25 cellular contexts compared by ENCODE assay signal in the genomic region with DNA sequence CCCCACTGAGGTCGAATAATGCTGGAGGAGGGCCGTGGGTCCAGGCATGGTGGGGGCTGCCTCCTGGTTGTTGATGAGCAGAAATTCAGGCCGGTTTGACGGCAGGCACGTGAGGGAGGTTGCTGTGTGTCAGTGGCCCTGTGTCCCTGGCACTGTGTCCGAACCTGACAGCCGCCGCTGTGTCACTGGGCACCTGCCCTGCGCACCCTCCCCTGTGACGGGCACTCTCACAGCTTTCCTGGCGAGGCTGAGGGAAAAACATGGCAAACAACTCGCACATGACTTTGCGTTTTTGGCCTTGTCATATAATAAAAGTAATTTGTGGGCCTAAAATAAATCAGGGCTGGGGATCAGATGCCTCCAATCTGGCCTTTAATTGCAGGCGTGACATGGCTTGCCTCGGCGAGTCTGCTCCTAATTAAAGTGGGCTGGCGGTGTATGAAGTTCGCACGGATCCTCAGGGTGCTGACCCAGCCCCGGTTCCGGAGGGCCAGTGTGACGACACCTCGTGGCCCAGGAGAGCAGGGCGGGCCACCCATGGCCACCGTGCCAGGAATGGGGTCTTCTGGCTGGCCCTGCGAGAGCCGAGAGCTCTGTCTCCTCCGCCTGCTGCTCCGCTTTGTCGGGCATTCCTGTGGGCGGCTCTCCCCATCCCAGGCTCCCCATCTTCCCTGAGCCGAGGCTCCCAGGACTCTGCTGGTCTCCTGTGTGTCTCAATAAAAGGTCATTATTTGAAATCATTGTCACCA.
DNase-seq lines count a peak whose midpoint lies in the region; ATAC-seq and TF ChIP-seq lines count a peak whose summit lies in the region.
"Had no signal": no experiment of that assay in that cellular context is flagged by ENCODE, and none has a peak within 500 bp of the region (broad histone marks: within the 10 kb centered on the region; RNA-seq: fewer than 3 reads in every experiment).

No MANE protein-coding gene starts in this region.

- H3K4me1 ChIP-seq in left ventricle myocardium inferior (peaks cover 12% of the 10 kb centered on the region), endodermal cell (ENCODE audit: control insufficient read depth, insufficient read depth, low read length) (no peaks in the 10 kb centered on the region), tibial nerve (peaks cover 0 to 21% (median 5%) of the 10 kb centered on the region in 4 donors)
- H3K4me1 ChIP-seq: body of pancreas, HAP-1 had no signal

- H3K27ac ChIP-seq in left ventricle myocardium inferior (replicated peaks), result no peak overlapping the region
- peak overlapping the region; percentile 26 for H3K27ac ChIP-seq in endodermal cell (ENCODE audit: low read depth, low read length)
- H3K27ac ChIP-seq in tibial nerve, result no peak overlapping the region
- H3K27ac ChIP-seq: body of pancreas, KMS-11, neutrophil, thoracic aorta had no signal

- H3K36me3 ChIP-seq in left ventricle myocardium inferior (peaks cover 63% of the 10 kb centered on the region), endodermal cell (ENCODE audit: control insufficient read depth, insufficient read depth, low read length) (peaks cover 23% of the 10 kb centered on the region), tibial nerve (peaks cover 0 to 75% (median 0%) of the 10 kb centered on the region in 3 donors)
- H3K36me3 ChIP-seq: HAP-1 had no signal

- H3K9ac ChIP-seq in endodermal cell (ENCODE audit: extremely low read depth, low read length, poor library complexity, severe bottlenecking), result no peak overlapping the region
- H3K9ac ChIP-seq: KMS-11 had no signal

- no peak for TF ChIP-seq POLR2A in tibial nerve (IDR thresholded peaks at IDR 0.05)

- no peak for TF ChIP-seq EP300 in tibial nerve (IDR thresholded peaks at IDR 0.05)

- H3K27me3 ChIP-seq in left ventricle myocardium inferior (ENCODE audit: low read depth) (no peaks in the 10 kb centered on the region), endodermal cell (ENCODE audit: control insufficient read depth, insufficient read depth, low read length, poor library complexity, severe bottlenecking) (no peaks in the 10 kb centered on the region), tibial nerve (no peaks in the 10 kb centered on the region)
- H3K27me3 ChIP-seq: body of pancreas, neutrophil had no signal

- H3K4me3 ChIP-seq in left ventricle myocardium inferior (no peak overlapping the region), endodermal cell (ENCODE audit: low read length) (no peak overlapping the region), tibial nerve (no peak overlapping the region)
- H3K4me3 ChIP-seq: body of pancreas, HAP-1, thoracic aorta had no signal

- peaks cover 18% of the 10 kb centered on the region for H3K9me3 Mint-ChIP-seq in endodermal cell
- H3K9me3 Mint-ChIP-seq in neural crest cell, result peaks cover 5% of the 10 kb centered on the region

- WGBS in endodermal cell (ENCODE audit: insufficient coverage in 1 of 2, insufficient read length in 1 of 2), 2 experiments, result 93 to 97% methylated on average over 19 to 32 of the region's 32 CpGs
- 89 to 92% methylated on average over 32 of the region's 32 CpGs for WGBS in tibial nerve, 2 donors

- no peaks in the 10 kb centered on the region for H3K4me1 Mint-ChIP-seq in endodermal cell
- H3K4me1 Mint-ChIP-seq in neural crest cell, result peaks cover 12% of the 10 kb centered on the region
- H3K4me1 Mint-ChIP-seq: B cell had no signal

- H3K4me3 Mint-ChIP-seq in endodermal cell, result no peak overlapping the region
- H3K4me3 Mint-ChIP-seq in neural crest cell, result no peak overlapping the region
- H3K4me3 Mint-ChIP-seq: activated T-cell treated with anti-CD3 and anti-CD28 coated beads, Interleukin-2, amount 50 U/mL, for 72 hours; B cell; CD8-positive, alpha-beta T cell had no signal

- H3K27ac Mint-ChIP-seq in endodermal cell (peak overlapping the region; percentile 75), neural crest cell (ENCODE audit: unreplicated experiment) (peak overlapping the region; percentile 35)
- H3K27ac Mint-ChIP-seq: activated T-cell treated with anti-CD3 and anti-CD28 coated beads, Interleukin-2, amount 50 U/mL, for 72 hours; B cell; CD8-positive, alpha-beta T cell; progenitor cell of endocrine pancreas had no signal

- H3K9me3 ChIP-seq in left ventricle myocardium inferior (replicated peaks), result peaks cover 14% of the 10 kb centered on the region
- H3K9me3 ChIP-seq in endodermal cell (ENCODE audit: control insufficient read depth, low read length), result peaks cover 13% of the 10 kb centered on the region
- H3K9me3 ChIP-seq in tibial nerve, result peaks cover 0 to 9% (median 0%) of the 10 kb centered on the region in 4 donors
- H3K9me3 ChIP-seq: body of pancreas, HAP-1, neutrophil had no signal

- intact Hi-C loops in Right ventricle myocardium inferior (cut with DNase I), result no loop called here
- intact Hi-C loops in left ventricle myocardium inferior (cut with micrococcal nuclease), result no loop called here

- peak; percentile 64 for ATAC-seq in Right ventricle myocardium inferior
- no peak for ATAC-seq in omental fat pad (ENCODE audit: low FRiP score)
- ATAC-seq: activated T-cell treated with anti-CD3 and anti-CD28 coated beads, Interleukin-2, amount 50 U/mL, for 72 hours; body of pancreas; CD8-positive, alpha-beta T cell had no signal

- H3K36me3 Mint-ChIP-seq in endodermal cell (ENCODE audit: low read depth) (peaks cover 44% of the 10 kb centered on the region), neural crest cell (ENCODE audit: low read depth) (peaks cover 19% of the 10 kb centered on the region)

- DNase-seq in Right ventricle myocardium inferior (ENCODE audit: missing footprints) (no peak), left ventricle myocardium inferior (no peak), endodermal cell (no peak), neural crest cell (ENCODE audit: low read depth, low spot score) (no peak), tibial nerve (ENCODE audit: low spot score in 2 of 2) (no peak), NCI-H1436 (lab: John Stamatoyannopoulos, UW) (no peak), superior temporal gyrus (ENCODE audit: extremely low spot score) (no peak), omental fat pad (ENCODE audit: low spot score) (no peak)
- DNase-seq: activated CD4-positive, alpha-beta T cell treated with anti-CD3 and anti-CD28 coated beads, Interleukin-2, amount 50 U/mL, for 4 hours; activated CD4-positive, CD25-positive, alpha-beta regulatory T cell; activated naive CD4-positive, alpha-beta T cell treated with Interleukin-2 at 50 U/mL for 16 hours; activated T-cell treated with anti-CD3 and anti-CD28 coated beads, Interleukin-2, amount 50 U/mL, for 72 hours; body of pancreas; CD8-positive, alpha-beta T cell; NCI-H187 treated with DMSO at 0.1 percent for 48 hours; NCI-H2227 treated with DMSO at 0.1 percent for 48 hours; NCI-H526 treated with DMSO at 0.1 percent for 48 hours; stimulated activated naive CD4-positive, alpha-beta T cell treated with Interleukin-2 at 50 U/mL for 16 hours; T-helper 1 cell had no signal

- no peaks in the 10 kb centered on the region for H3K27me3 Mint-ChIP-seq in endodermal cell (ENCODE audit: insufficient read depth)
- H3K27me3 Mint-ChIP-seq in neural crest cell (ENCODE audit: low read depth), result no peaks in the 10 kb centered on the region
- H3K27me3 Mint-ChIP-seq: B cell, progenitor cell of endocrine pancreas had no signal

- TF ChIP-seq CTCF in left ventricle myocardium inferior (IDR thresholded peaks at IDR 0.05; ENCODE audit: borderline replicate concordance), result no peak
- no peak for TF ChIP-seq CTCF in endodermal cell (conservative IDR thresholded peaks at IDR 0.05)
- TF ChIP-seq CTCF in neural crest cell (conservative IDR thresholded peaks at IDR 0.05), result no peak
- TF ChIP-seq CTCF in tibial nerve (IDR thresholded peaks at IDR 0.05), result no peak
- TF ChIP-seq CTCF in omental fat pad (IDR thresholded peaks at IDR 0.05), result no peak
